Comparison of ENCODE assay signal across 27 cellular contexts in the genomic region with DNA sequence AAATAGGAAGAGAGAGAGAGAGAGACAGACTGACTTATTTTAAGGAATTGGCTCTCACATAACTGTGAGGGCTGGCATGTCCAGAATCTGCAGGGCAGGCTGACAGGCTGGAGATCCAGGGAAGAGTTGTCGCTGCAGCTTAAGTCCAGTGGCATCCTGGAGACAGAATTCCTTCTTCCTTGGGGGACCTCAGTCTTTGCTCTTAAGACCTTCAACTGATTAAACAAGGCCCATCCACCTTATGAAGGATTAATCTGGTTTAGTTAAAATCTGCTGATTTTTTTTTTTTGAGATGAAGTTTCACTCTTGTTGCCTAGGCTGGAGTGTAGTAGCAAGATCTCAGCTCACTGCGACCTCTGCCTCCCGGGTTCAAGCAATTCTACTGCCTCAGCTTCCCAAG.
"Had no signal": no experiment of that assay in that cellular context is flagged by ENCODE, and none has a peak within 500 bp of the region (broad histone marks: within the 10 kb centered on the region; RNA-seq: fewer than 3 reads in every experiment).

No MANE protein-coding gene starts in this region.

- H3K4me1 ChIP-seq: stomach, suprapubic skin, testis, thyroid gland, tibial artery, tibial nerve, transverse colon, upper lobe of left lung, upper lobe of right lung, uterus, vagina had no signal

- DNase-seq: stimulated activated CD4-positive, alpha-beta T cell treated with anti-CD3 and anti-CD28 coated beads, Interleukin-2, amount 100 ng/mL, for 48 hours; stimulated activated CD4-positive, alpha-beta T cell treated with anti-CD3 and anti-CD28 coated beads, Interleukin-4, amount 100 ng/mL, for 1 hour; stimulated activated CD4-positive, alpha-beta T cell treated with anti-CD3 and anti-CD28 coated beads, Interleukin-4, amount 100 ng/mL, for 24 hours; stimulated activated CD4-positive, alpha-beta T cell treated with anti-CD3 and anti-CD28 coated beads, Interleukin-4, amount 100 ng/mL, for 4 hours; stimulated activated CD8-positive, alpha-beta memory T cell treated with anti-CD3 and anti-CD28 coated beads, Interleukin-4, amount 100 ng/mL, for 48 hours; stimulated activated naive B cell treated with anti-CD40 and anti-IgM and Interleukin-4, amounts not matched to agents 10 μg/mL and 1 μg/mL and 100 μg/mL, for 72 hours; stimulated activated naive CD4-positive, alpha-beta T cell; stimulated activated naive CD4-positive, alpha-beta T cell treated with Interleukin-2 at 50 U/mL for 16 hours; stimulated activated naive CD8-positive, alpha-beta T cell treated with anti-CD3 and anti-CD28 coated beads, Interleukin-15, amount 100 ng/mL, for 72 hours; stimulated activated naive CD8-positive, alpha-beta T cell treated with anti-CD3 and anti-CD28 coated beads, Interleukin-15, Interleukin-2, amounts not matched to agents 100 U/mL and 50 U/mL, for 24 hours; stomach; substantia nigra; testis; thyroid gland; tibial artery; transverse colon; trophoblast cell; upper lobe of left lung; upper lobe of right lung; uterus had no signal

- H3K27me3 ChIP-seq: suprapubic skin, testis, tibial artery, upper lobe of left lung, upper lobe of right lung, uterus, vagina had no signal

- ATAC-seq: stimulated activated effector memory CD8-positive, alpha-beta T cell treated with anti-CD3 and anti-CD28 coated beads, Interleukin-12 subunit alpha, Interleukin-12 subunit beta, amount 100 ng/mL, for 72 hours; stimulated activated memory B cell treated with anti-CD40 and anti-IgM and Interleukin-4, amounts not matched to agents 10 μg/mL and 1 μg/mL and 100 μg/mL, for 72 hours; stimulated activated naive B cell treated with anti-CD40 and anti-IgM and Interleukin-4, amounts not matched to agents 10 μg/mL and 1 μg/mL and 100 μg/mL, for 72 hours; stimulated activated naive CD8-positive, alpha-beta T cell treated with anti-CD3 and anti-CD28 coated beads, Interleukin-15, amount 100 ng/mL, for 72 hours; stimulated activated naive CD8-positive, alpha-beta T cell treated with anti-CD3 and anti-CD28 coated beads, Interleukin-15, Interleukin-2, amounts not matched to agents 100 U/mL and 50 U/mL, for 24 hours; upper lobe of right lung had no signal

- H3K4me3 ChIP-seq: stomach, suprapubic skin, testis, thoracic aorta, thyroid gland, tibial artery, tibial nerve, transverse colon, upper lobe of left lung, upper lobe of right lung, uterus, vagina had no signal

- FAIRE-seq: urothelium cell line had no signal

- H3K36me3 ChIP-seq: stomach, suprapubic skin, thoracic aorta, thyroid gland, tibial artery, tibial nerve, transverse colon, upper lobe of left lung, upper lobe of right lung, uterus, vagina had no signal

- H3K9me3 ChIP-seq: suprapubic skin, testis, thyroid gland, transverse colon, upper lobe of left lung, upper lobe of right lung, uterus, vagina had no signal

- H3K27ac ChIP-seq: stomach, suprapubic skin, testis, thoracic aorta, thyroid gland, tibial artery, tibial nerve, transverse colon, upper lobe of left lung, upper lobe of right lung, uterus, vagina had no signal
